24 cellular contexts compared by ENCODE assay signal in genomic region chr9:96158147-96158546, GRCh38.
"Had no signal": no experiment of that assay in that cellular context is flagged by ENCODE, and none has a peak within 500 bp of the region (broad histone marks: within the 10 kb centered on the region; RNA-seq: fewer than 3 reads in every experiment).

No MANE protein-coding gene starts in this region.

- H3K9me3 ChIP-seq: MG63, Peyer's patch, SJCRH30, SK-N-SH had no signal

- H3K9ac ChIP-seq: SK-N-SH had no signal

- H3K9me2 ChIP-seq: SK-N-SH had no signal

- H3K36me3 ChIP-seq: brain microvascular endothelial cell, cardiac muscle cell, MG63, Peyer's patch, SJCRH30 had no signal

- H3K36me3 Mint-ChIP-seq: activated naive CD8-positive, alpha-beta T cell had no signal

- H3K27ac Mint-ChIP-seq: activated CD8-positive, alpha-beta T cell treated with anti-CD3 and anti-CD28 coated beads for 36 hours; activated naive CD4-positive, alpha-beta T cell treated with anti-CD3 and anti-CD28 coated beads for 36 hours; activated naive CD8-positive, alpha-beta T cell; activated T-helper 17 cell treated with anti-CD3 and anti-CD28 coated beads, Interleukin-2, amount 50 U/mL, for 72 hours had no signal

- H3K27me3 ChIP-seq: brain microvascular endothelial cell, cardiac muscle cell, MG63, Peyer's patch, SJCRH30 had no signal

- H3K27ac ChIP-seq: brain microvascular endothelial cell, cardiac muscle cell, RWPE1, SJCRH30 had no signal

- H3K4me2 ChIP-seq: SK-N-SH had no signal

- DNase-seq: activated CD4-positive, alpha-beta T cell treated with anti-CD3 and anti-CD28 coated beads for 4 hours; activated gamma-delta T cell; activated naive CD4-positive, alpha-beta T cell treated with anti-CD3 and anti-CD28 coated beads for 36 hours; activated T-cell treated with anti-CD3 and anti-CD28 coated beads, Interleukin-2, amount 50 U/mL, for 48 hours; amygdala; brain microvascular endothelial cell; MG63; NCI-H1092 treated with DMSO at 0.1 percent for 48 hours; NCI-H1436; NCI-H187; NCI-H2081; NCI-H510A treated with DMSO at 0.1 percent for 48 hours; NCI-H69; Peyer's patch; Right ventricle myocardium superior; SJCRH30; SK-N-SH; T-helper 1 cell had no signal

- H3K4me3 Mint-ChIP-seq: activated CD8-positive, alpha-beta T cell treated with anti-CD3 and anti-CD28 coated beads for 36 hours; activated naive CD4-positive, alpha-beta T cell treated with anti-CD3 and anti-CD28 coated beads for 36 hours; activated naive CD8-positive, alpha-beta T cell; activated T-helper 17 cell treated with anti-CD3 and anti-CD28 coated beads, Interleukin-2, amount 50 U/mL, for 72 hours had no signal

- H3K4me1 Mint-ChIP-seq: activated T-helper 17 cell treated with anti-CD3 and anti-CD28 coated beads, Interleukin-2, amount 50 U/mL, for 72 hours had no signal

- H3K4me3 ChIP-seq: cardiac muscle cell, MG63, Peyer's patch, SJCRH30 had no signal

- ATAC-seq: activated CD4-positive, CD25-positive, alpha-beta regulatory T cell treated with anti-CD3 and anti-CD28 coated beads, Interleukin-2, amount 50 U/mL, for 24 hours; activated T-helper 17 cell treated with anti-CD3 and anti-CD28 coated beads, Interleukin-2, amount 50 U/mL, for 72 hours had no signal

- H3K9me3 Mint-ChIP-seq: activated CD8-positive, alpha-beta T cell treated with anti-CD3 and anti-CD28 coated beads for 36 hours; activated naive CD4-positive, alpha-beta T cell treated with anti-CD3 and anti-CD28 coated beads for 36 hours; activated T-helper 17 cell treated with anti-CD3 and anti-CD28 coated beads, Interleukin-2, amount 50 U/mL, for 72 hours had no signal
